Comparison of ENCODE assay signal across 17 cellular contexts in the genomic region with DNA sequence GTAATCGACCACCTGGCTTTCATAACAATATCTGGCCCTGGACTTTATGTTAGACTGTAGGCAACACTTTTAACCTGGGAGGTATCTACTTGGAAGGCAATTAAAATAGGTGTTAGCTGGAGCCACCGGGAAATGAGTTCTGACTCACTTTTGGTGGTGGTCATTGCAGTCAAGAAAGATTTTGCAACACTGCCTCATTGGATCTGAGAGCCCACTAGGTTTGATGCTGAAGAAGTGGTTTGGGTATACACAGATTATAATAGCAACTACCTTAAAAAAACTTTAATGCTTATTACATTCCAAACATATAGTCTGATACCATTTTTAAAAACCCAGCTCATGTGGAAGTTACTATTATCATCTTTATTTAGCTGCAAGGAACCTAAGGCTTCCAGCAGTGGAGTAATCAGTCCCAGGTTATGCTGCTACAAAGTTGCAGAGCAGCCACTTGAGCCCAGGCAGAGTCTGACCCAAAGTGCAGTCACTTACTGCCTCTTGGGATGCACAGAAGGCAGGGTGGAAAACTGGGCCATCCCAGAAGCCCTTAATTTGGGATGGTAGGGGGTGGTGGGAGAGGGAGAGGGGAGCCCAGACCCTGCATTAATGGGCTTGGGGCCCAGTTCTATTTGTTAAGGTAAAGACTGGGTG.
DNase-seq lines count a peak whose midpoint lies in the region; ATAC-seq and TF ChIP-seq lines count a peak whose summit lies in the region.
"Had no signal": no experiment of that assay in that cellular context is flagged by ENCODE, and none has a peak within 500 bp of the region (broad histone marks: within the 10 kb centered on the region; RNA-seq: fewer than 3 reads in every experiment).

No MANE protein-coding gene starts in this region.

- ATAC-seq in GM18517 (IDR thresholded peaks at IDR 0.05; ENCODE audit: unreplicated experiment) (peak; percentile 22), GM19372 (IDR thresholded peaks at IDR 0.05; ENCODE audit: low read depth, unreplicated experiment) (peak; percentile 21), HG03460 (IDR thresholded peaks at IDR 0.05; ENCODE audit: unreplicated experiment) (peak; percentile 6), HG02642 (IDR thresholded peaks at IDR 0.05; ENCODE audit: poor library complexity, unreplicated experiment) (no peak)
- no peak for ATAC-seq in CD4-positive, alpha-beta T cell (ENCODE audit: poor library complexity)
- ATAC-seq: activated T-helper 17 cell treated with anti-CD3 and anti-CD28 coated beads, Interleukin-2, amount 50 U/mL, for 72 hours had no signal

- peaks cover 28 to 34% of the 10 kb centered on the region in 2 donors for H3K4me1 Mint-ChIP-seq in immature natural killer cell
- no peaks in the 10 kb centered on the region for H3K4me1 Mint-ChIP-seq in CD4-positive, alpha-beta T cell (ENCODE audit: low read depth)
- H3K4me1 Mint-ChIP-seq: activated T-helper 17 cell treated with anti-CD3 and anti-CD28 coated beads, Interleukin-2, amount 50 U/mL, for 72 hours had no signal

- H3K27me3 Mint-ChIP-seq in immature natural killer cell (ENCODE audit: low read depth in 3 of 3): peaks cover 0 to 2% (median 1%) of the 10 kb centered on the region in 3 donors
- H3K27me3 Mint-ChIP-seq in CD4-positive, alpha-beta T cell: no peaks in the 10 kb centered on the region
- H3K27me3 Mint-ChIP-seq: activated T-helper 17 cell treated with anti-CD3 and anti-CD28 coated beads, Interleukin-2, amount 50 U/mL, for 72 hours had no signal

- CTCF ChIA-PET in CD4-positive, alpha-beta T cell (lab: Charles Lee): no interaction called here

- DNase-seq in immature natural killer cell (no peak), DMS79 (lab: John Stamatoyannopoulos, UW) (no peak), substantia nigra (lab: John Stamatoyannopoulos, UW) (no peak)
- no peak for DNase-seq in CD4-positive, alpha-beta T cell
- DNase-seq: activated CD8-positive, alpha-beta T cell treated with anti-CD3 and anti-CD28 coated beads for 36 hours; amygdala; cerebellar nuclear complex; GF-D8; HCEC 1CT; NCI-H1092 had no signal

- intact Hi-C loops in CD4-positive, alpha-beta T cell (cut with DNase I, micrococcal nuclease): no loop called here

- peak overlapping the region; percentile 21 to 75 (median 68) for H3K27ac Mint-ChIP-seq in immature natural killer cell
- H3K27ac Mint-ChIP-seq in CD4-positive, alpha-beta T cell: no peak overlapping the region
- H3K27ac Mint-ChIP-seq: activated CD8-positive, alpha-beta T cell treated with anti-CD3 and anti-CD28 coated beads for 36 hours; activated T-helper 17 cell treated with anti-CD3 and anti-CD28 coated beads, Interleukin-2, amount 50 U/mL, for 72 hours had no signal

- H3K27me3 ChIP-seq in CD4-positive, alpha-beta T cell (ENCODE audit: control insufficient read depth, insufficient read depth, low read length): no peaks in the 10 kb centered on the region

- no peak for TF ChIP-seq CTCF in CD4-positive, alpha-beta T cell (IDR thresholded peaks at IDR 0.05)

- POLR2A ChIA-PET in CD4-positive, alpha-beta T cell (lab: Charles Lee): no interaction called here

- no peak overlapping the region for H3K27ac ChIP-seq in substantia nigra (ENCODE audit: low read depth, low read length, poor library complexity, severe bottlenecking)
- no peak overlapping the region for H3K27ac ChIP-seq in CD4-positive, alpha-beta T cell (ENCODE audit: low read depth, low read length)
- H3K27ac ChIP-seq: thoracic aorta, VCaP had no signal

- H3K36me3 Mint-ChIP-seq in immature natural killer cell: no peaks in the 10 kb centered on the region
- H3K36me3 Mint-ChIP-seq in CD4-positive, alpha-beta T cell (ENCODE audit: low read depth): no peaks in the 10 kb centered on the region

- peak overlapping the region; percentile 44 to 73 (median 64) for H3K4me3 Mint-ChIP-seq in immature natural killer cell
- H3K4me3 Mint-ChIP-seq in CD4-positive, alpha-beta T cell: no peak overlapping the region
- H3K4me3 Mint-ChIP-seq: activated CD8-positive, alpha-beta T cell treated with anti-CD3 and anti-CD28 coated beads for 36 hours; activated T-helper 17 cell treated with anti-CD3 and anti-CD28 coated beads, Interleukin-2, amount 50 U/mL, for 72 hours had no signal

- no peaks in the 10 kb centered on the region for H3K9me3 ChIP-seq in CD4-positive, alpha-beta T cell (ENCODE audit: control insufficient read depth, low read length)
- H3K9me3 ChIP-seq: thoracic aorta had no signal

- H3K9me3 Mint-ChIP-seq in immature natural killer cell: no peaks in the 10 kb centered on the region
- no peaks in the 10 kb centered on the region for H3K9me3 Mint-ChIP-seq in CD4-positive, alpha-beta T cell
- H3K9me3 Mint-ChIP-seq: activated CD8-positive, alpha-beta T cell treated with anti-CD3 and anti-CD28 coated beads for 36 hours; activated T-helper 17 cell treated with anti-CD3 and anti-CD28 coated beads, Interleukin-2, amount 50 U/mL, for 72 hours had no signal

Comparison
In these comparisons a context has a peak if more than half of its experiments do, and no peak if none do; other contexts are left out.
1. ATAC-seq: peak in GM18517 (single experiment), GM19372 (single experiment) and HG03460 (single experiment); none in HG02642 (single experiment) and CD4-positive, alpha-beta T cell (single experiment).